ENCODE assay signal across 8 cellular contexts in the genomic region with DNA sequence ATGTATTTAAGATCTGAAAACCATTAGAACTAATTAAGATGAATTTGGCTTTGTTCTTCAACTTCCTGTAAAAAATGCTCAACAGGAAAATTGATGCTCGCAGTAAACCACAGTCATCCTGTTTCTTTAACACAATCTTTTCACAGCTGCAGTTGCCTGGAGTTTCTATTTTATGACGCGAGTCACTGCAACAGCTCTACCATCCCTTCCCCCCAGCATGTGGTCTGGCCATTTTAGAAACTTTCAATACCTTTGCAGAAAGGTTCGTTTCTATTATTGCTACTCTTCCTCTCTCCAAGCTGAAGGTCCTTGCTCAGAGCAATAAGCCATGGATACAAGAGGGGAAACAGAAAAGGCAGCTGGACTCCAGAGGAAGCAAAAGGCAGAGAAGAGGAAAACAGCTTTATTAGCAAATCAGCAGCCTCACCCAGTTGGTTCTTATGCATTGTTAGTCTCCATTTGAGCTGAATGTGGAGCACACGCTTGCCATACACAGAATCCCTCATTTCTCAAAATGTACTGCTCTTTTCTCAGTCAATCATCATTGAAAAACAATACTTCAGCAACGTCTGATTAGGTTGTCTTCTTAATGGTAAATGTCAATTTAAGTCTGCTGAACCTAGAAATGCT. TPM values are rescaled to one million over a fixed set of nuclear protein-coding genes. Genes with fewer than 3 reads are reported as not detected.
DNase-seq lines count a peak whose midpoint lies in the region; ATAC-seq and TF ChIP-seq lines count a peak whose summit lies in the region.

No MANE protein-coding gene starts in this region.

- H3K27me3 ChIP-seq in foreskin keratinocyte = no peaks in the 10 kb centered on the region

- H3K4me1 Mint-ChIP-seq in activated T-cell treated with anti-CD3 and anti-CD28 coated beads, Interleukin-2, amount 50 U/mL, for 4 hours (ENCODE audit: low read depth) = peaks cover 73% of the 10 kb centered on the region

- DNase-seq in NCI-H510A (lab: John Stamatoyannopoulos, UW) = peak; percentile 24
- peak; percentile 45 for DNase-seq in activated T-cell treated with anti-CD3 and anti-CD28 coated beads, Interleukin-2, amount 50 U/mL, for 4 hours
- peak in 1 of 2 donors; percentile 42 for DNase-seq in foreskin keratinocyte
- DNase-seq in renal cortical epithelial cell (ENCODE audit: low read depth) = peak; percentile 52
- DNase-seq in NCI-H1694 (lab: John Stamatoyannopoulos, UW) = no peak
- DNase-seq in NCI-H774 (lab: John Stamatoyannopoulos, UW) = no peak

- peak; percentile 17 for TF ChIP-seq POLR2A in GM18526 (IDR thresholded peaks at IDR 0.05; ENCODE audit: extremely low read depth, insufficient read length)

- H3K36me3 Mint-ChIP-seq in activated T-cell treated with anti-CD3 and anti-CD28 coated beads, Interleukin-2, amount 50 U/mL, for 4 hours (ENCODE audit: insufficient read depth) = peaks cover 12% of the 10 kb centered on the region

- peaks cover 22% of the 10 kb centered on the region for H3K4me1 ChIP-seq in foreskin keratinocyte

- no peaks in the 10 kb centered on the region for H3K9me3 Mint-ChIP-seq in activated T-cell treated with anti-CD3 and anti-CD28 coated beads, Interleukin-2, amount 50 U/mL, for 4 hours

- H3K4me3 Mint-ChIP-seq in activated T-cell treated with anti-CD3 and anti-CD28 coated beads, Interleukin-2, amount 50 U/mL, for 4 hours = peak overlapping the region; percentile 96

- H3K27ac ChIP-seq in foreskin keratinocyte = peak overlapping the region; percentile 54

- no peak for TF ChIP-seq CTCF in foreskin keratinocyte (conservative IDR thresholded peaks at IDR 0.05)

- ATAC-seq in HG02840 (IDR thresholded peaks at IDR 0.05; ENCODE audit: low FRiP score, unreplicated experiment) = peak; percentile 50
- peak; percentile 73 to 74 for ATAC-seq in activated T-cell treated with anti-CD3 and anti-CD28 coated beads, Interleukin-2, amount 50 U/mL, for 4 hours
- ATAC-seq in foreskin keratinocyte = peak; percentile 63

- H3K27me3 Mint-ChIP-seq in activated T-cell treated with anti-CD3 and anti-CD28 coated beads, Interleukin-2, amount 50 U/mL, for 4 hours (ENCODE audit: low read depth) = no peaks in the 10 kb centered on the region

RNA-seq across cellular contexts. Expression of gene WIPF1, which starts 3.9 kb away (rescaled TPM):
- total RNA-seq in activated T-cell treated with anti-CD3 and anti-CD28 coated beads, Interleukin-2, amount 50 U/mL, for 4 hours = 100 to 1,000 TPM in 2 of 3 donors, 10 to 100 TPM in 1; 95.1 to 122 (median 101) TPM
- total RNA-seq in foreskin keratinocyte = 5.2 and 5.8 TPM in 2 replicates
- 3.5 and 4.2 TPM in 2 replicates for polyA plus RNA-seq in foreskin keratinocyte
- 3.0 and 8.6 TPM in 2 replicates for total RNA-seq in renal cortical epithelial cell

Comparison
In these comparisons a context has a peak if more than half of its experiments do, and no peak if none do; other contexts are left out.
1. DNase-seq: peak in NCI-H510A (single experiment), activated T-cell treated with anti-CD3 and anti-CD28 coated beads, Interleukin-2, amount 50 U/mL, for 4 hours (single experiment) and renal cortical epithelial cell (single experiment); none in NCI-H1694 (single experiment) and NCI-H774 (single experiment).
2. RNA of gene WIPF1, which starts 3.9 kb away (total RNA-seq): 95.1 to 122 TPM in activated T-cell treated with anti-CD3 and anti-CD28 coated beads, Interleukin-2, amount 50 U/mL, for 4 hours; 3.0 to 8.6 TPM in renal cortical epithelial cell and 5.2 to 5.8 TPM in foreskin keratinocyte; every median in the first group is over 10 times any median in the second.
3. Peak in every context shown above with its lines, with median percentiles within 50 percentile points of each other: ATAC-seq.